8 cellular contexts compared by ENCODE assay signal in genomic region chr16:4306439-4307214, GRCh38. TPM values are rescaled to one million over a fixed set of nuclear protein-coding genes. Genes with fewer than 3 reads are reported as not detected.
DNase-seq lines count a peak whose midpoint lies in the region; ATAC-seq, FAIRE-seq and TF ChIP-seq lines count a peak whose summit lies in the region.

No MANE protein-coding gene starts in this region.

- H3K36me3 Mint-ChIP-seq in activated naive CD4-positive, alpha-beta T cell treated with anti-CD3 and anti-CD28 coated beads for 36 hours (ENCODE audit: low read depth) = peaks cover 12% of the 10 kb centered on the region
- H3K36me3 Mint-ChIP-seq in stimulated activated naive B cell treated with anti-CD40 and anti-IgM and Interleukin-4, amounts not matched to agents 10 μg/mL and 1 μg/mL and 100 μg/mL, for 72 hours = peaks cover 12 to 28% of the 10 kb centered on the region in 2 donors

- intact Hi-C loops in activated naive CD4-positive, alpha-beta T cell treated with anti-CD3 and anti-CD28 coated beads for 36 hours (cut with micrococcal nuclease) = loop anchor here (1.0 kb wide), 7 partner anchors 9 to 652 kb away; partner anchors contain the start of genes PAM16 and SEC14L5
- intact Hi-C loops in sciatic nerve (cut with DNase I) = no loop called here

- peak; percentile 61 for FAIRE-seq in GM12892 (lab: Jason Lieb, UNC)

- H3K36me3 ChIP-seq in iPS-18a (ENCODE audit: control insufficient read depth, low read depth, low read length) = no peaks in the 10 kb centered on the region

- CTCF ChIA-PET in activated naive CD4-positive, alpha-beta T cell treated with anti-CD3 and anti-CD28 coated beads for 36 hours (lab: Charles Lee) = interaction anchor here (0.8 to 1.6 kb wide), 4 partner anchors 9 to 52 kb away, joined by 3 to 7 read pairs (median 4); partner anchors contain the start of gene TFAP4

- H3K27ac ChIP-seq in iPS-18a (ENCODE audit: low read length) = peak overlapping the region; percentile 7

- peak overlapping the region; percentile 84 for H3K4me3 Mint-ChIP-seq in activated naive CD4-positive, alpha-beta T cell treated with anti-CD3 and anti-CD28 coated beads for 36 hours
- H3K4me3 Mint-ChIP-seq in stimulated activated naive B cell treated with anti-CD40 and anti-IgM and Interleukin-4, amounts not matched to agents 10 μg/mL and 1 μg/mL and 100 μg/mL, for 72 hours = peak overlapping the region; percentile 80 to 95

- H3K4me3 ChIP-seq in iPS-18a (ENCODE audit: low read length) = peak overlapping the region; percentile 80

- peak overlapping the region; percentile 71 for H3K9ac ChIP-seq in iPS-18a (ENCODE audit: low read length)

- peak overlapping the region; percentile 85 for H3K27ac Mint-ChIP-seq in activated naive CD4-positive, alpha-beta T cell treated with anti-CD3 and anti-CD28 coated beads for 36 hours
- peak overlapping the region; percentile 99 for H3K27ac Mint-ChIP-seq in stimulated activated naive B cell treated with anti-CD40 and anti-IgM and Interleukin-4, amounts not matched to agents 10 μg/mL and 1 μg/mL and 100 μg/mL, for 72 hours

- peak; percentile 34; the same call in 1 of the 2 replicates for TF ChIP-seq POLR2A in GM12892 (IDR thresholded peaks at IDR 0.05; ENCODE audit: low read depth, low read length)

- H3K9me3 Mint-ChIP-seq in activated naive CD4-positive, alpha-beta T cell treated with anti-CD3 and anti-CD28 coated beads for 36 hours = no peaks in the 10 kb centered on the region
- H3K9me3 Mint-ChIP-seq in stimulated activated naive B cell treated with anti-CD40 and anti-IgM and Interleukin-4, amounts not matched to agents 10 μg/mL and 1 μg/mL and 100 μg/mL, for 72 hours = peaks cover 3 to 4% of the 10 kb centered on the region in 2 donors

- no peak for ATAC-seq in stimulated activated naive B cell treated with anti-CD40 and anti-IgM and Interleukin-4, amounts not matched to agents 10 μg/mL and 1 μg/mL and 100 μg/mL, for 72 hours (replicated peaks)
- ATAC-seq in GM18517 (IDR thresholded peaks at IDR 0.05; ENCODE audit: unreplicated experiment) (no peak), sciatic nerve (no peak), GM21423 (IDR thresholded peaks at IDR 0.05; ENCODE audit: unreplicated experiment) (no peak)

- H3K9me3 ChIP-seq in iPS-18a (ENCODE audit: control insufficient read depth, low read depth, low read length) = no peaks in the 10 kb centered on the region

- H3K27me3 ChIP-seq in iPS-18a (ENCODE audit: control insufficient read depth, insufficient read depth, low read length) = no peaks in the 10 kb centered on the region

- peaks cover 24% of the 10 kb centered on the region for H3K4me1 Mint-ChIP-seq in activated naive CD4-positive, alpha-beta T cell treated with anti-CD3 and anti-CD28 coated beads for 36 hours (ENCODE audit: low read depth)
- peaks cover 25 to 28% of the 10 kb centered on the region in 2 donors for H3K4me1 Mint-ChIP-seq in stimulated activated naive B cell treated with anti-CD40 and anti-IgM and Interleukin-4, amounts not matched to agents 10 μg/mL and 1 μg/mL and 100 μg/mL, for 72 hours

- DNase-seq in GM12892 (ENCODE audit: insufficient read length) (no peak), NCI-H345 treated with DMSO at 0.1 percent for 48 hours (lab: John Stamatoyannopoulos, UW; ENCODE audit: unreplicated experiment) (peak; percentile 81), sciatic nerve (ENCODE audit: low spot score) (no peak)
- DNase-seq in activated naive CD4-positive, alpha-beta T cell treated with anti-CD3 and anti-CD28 coated beads for 36 hours = peak; percentile 66
- DNase-seq in stimulated activated naive B cell treated with anti-CD40 and anti-IgM and Interleukin-4, amounts not matched to agents 10 μg/mL and 1 μg/mL and 100 μg/mL, for 72 hours = no peak

- peaks cover 25% of the 10 kb centered on the region for H3K4me1 ChIP-seq in iPS-18a (ENCODE audit: control insufficient read depth, low read depth, low read length)

- no peaks in the 10 kb centered on the region for H3K27me3 Mint-ChIP-seq in activated naive CD4-positive, alpha-beta T cell treated with anti-CD3 and anti-CD28 coated beads for 36 hours (ENCODE audit: low read depth)
- H3K27me3 Mint-ChIP-seq in stimulated activated naive B cell treated with anti-CD40 and anti-IgM and Interleukin-4, amounts not matched to agents 10 μg/mL and 1 μg/mL and 100 μg/mL, for 72 hours = no peaks in the 10 kb centered on the region

RNA-seq across cellular contexts. Expression of gene GLIS2, which starts 9.2 kb away (rescaled TPM):
- 0.42 TPM for polyA plus RNA-seq in GM12892 (2012; ENCODE audit: missing spikeins)
- under 1 TPM; 0.12 to 0.24 TPM for total RNA-seq in activated naive CD4-positive, alpha-beta T cell treated with anti-CD3 and anti-CD28 coated beads for 36 hours
- 39.4 TPM for total RNA-seq in sciatic nerve

RNA-seq across cellular contexts. Expression of gene TFAP4, which starts 33.8 kb away (rescaled TPM):
- 12.6 TPM for polyA plus RNA-seq in GM12892 (2012; ENCODE audit: missing spikeins)
- 10 to 100 TPM; 24.0 to 27.7 TPM for total RNA-seq in activated naive CD4-positive, alpha-beta T cell treated with anti-CD3 and anti-CD28 coated beads for 36 hours
- total RNA-seq in sciatic nerve = 12.7 TPM

RNA-seq across cellular contexts. Expression of gene PAM16, which starts 44.5 kb away (rescaled TPM):
- 27.7 TPM for polyA plus RNA-seq in GM12892 (2012; ENCODE audit: missing spikeins)
- 10 to 100 TPM; 67.8 to 71.3 TPM for total RNA-seq in activated naive CD4-positive, alpha-beta T cell treated with anti-CD3 and anti-CD28 coated beads for 36 hours
- 37.8 TPM for total RNA-seq in sciatic nerve

Comparison
In these comparisons a context has a peak if more than half of its experiments do, and no peak if none do; other contexts are left out.
1. DNase-seq: peak in NCI-H345 treated with DMSO at 0.1 percent for 48 hours (single experiment) and activated naive CD4-positive, alpha-beta T cell treated with anti-CD3 and anti-CD28 coated beads for 36 hours (single experiment); none in GM12892 (single experiment), stimulated activated naive B cell treated with anti-CD40 and anti-IgM and Interleukin-4, amounts not matched to agents 10 μg/mL and 1 μg/mL and 100 μg/mL, for 72 hours (single experiment) and sciatic nerve (single experiment).
2. RNA of gene GLIS2, which starts 9.2 kb away (total RNA-seq): 39.4 TPM in sciatic nerve (single experiment); 0.12 to 0.24 TPM in activated naive CD4-positive, alpha-beta T cell treated with anti-CD3 and anti-CD28 coated beads for 36 hours; every median in the first group is over 10 times any median in the second.